In the genomic region with DNA sequence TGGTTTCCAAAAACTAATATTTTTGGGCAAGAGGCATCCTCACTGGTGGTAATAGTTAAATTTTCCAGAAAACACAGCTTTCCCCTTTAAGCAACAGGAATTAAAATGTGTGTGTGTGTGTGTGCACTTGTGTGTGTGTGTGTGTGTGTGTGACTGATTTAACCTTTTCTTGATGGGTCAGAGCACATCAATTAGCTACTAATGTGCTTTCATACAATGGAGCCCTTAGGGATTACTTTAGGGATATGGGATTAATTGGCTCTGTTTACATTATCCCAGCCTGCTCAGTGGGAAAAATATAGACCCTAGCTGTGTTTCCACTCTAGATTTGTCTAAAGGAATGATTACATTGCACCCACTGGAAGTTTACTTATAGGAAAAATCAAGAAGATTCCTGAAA, we compare ENCODE assay signal across 25 cellular contexts. TPM values are rescaled to one million over a fixed set of nuclear protein-coding genes. Genes with fewer than 3 reads are reported as not detected.
"Had no signal": no experiment of that assay in that cellular context is flagged by ENCODE, and none has a peak within 500 bp of the region (broad histone marks: within the 10 kb centered on the region; RNA-seq: fewer than 3 reads in every experiment).

No MANE protein-coding gene starts in this region.

- ATAC-seq: activated CD4-positive, alpha-beta T cell treated with anti-CD3 and anti-CD28 coated beads for 36 hours; activated T-cell treated with anti-CD3 and anti-CD28 coated beads, Interleukin-2, amount 50 U/mL, for 72 hours had no signal

- DNase-seq: activated CD4-positive, alpha-beta memory T cell treated with anti-CD3 and anti-CD28 coated beads, Interleukin-2, amount 10 ng/mL, durations not matched to agents 7 days and 5 days; activated CD4-positive, alpha-beta T cell treated with anti-CD3 and anti-CD28 coated beads for 36 hours; activated CD4-positive, alpha-beta T cell treated with anti-CD3 and anti-CD28 coated beads, Interleukin-2, amount 50 U/mL, for 1 hour; activated gamma-delta T cell treated with Interleukin-2 at 50 U/mL for 16 hours; activated naive CD4-positive, alpha-beta T cell treated with anti-CD3 and anti-CD28 coated beads, Interleukin-2, amount 10 ng/mL, durations not matched to agents 7 days and 5 days; activated naive CD8-positive, alpha-beta T cell treated with anti-CD3 and anti-CD28 coated beads, Interleukin-2, amount 10 ng/mL, durations not matched to agents 7 days and 5 days; activated T-cell treated with anti-CD3 and anti-CD28 coated beads for 4 hours; activated T-cell treated with anti-CD3 and anti-CD28 coated beads, Interleukin-2, amount 50 U/mL, for 72 hours; adrenal gland; anterior cingulate cortex; KG1; NCI-H1092; NCI-H1694 treated with DMSO at 0.1 percent for 48 hours; NCI-H2029 treated with DMSO at 0.1 percent for 48 hours; NCI-H510A treated with DMSO at 0.1 percent for 48 hours; NCI-H774; NK-92 treated with Interleukin-12 subunit alpha and Interleukin-12 subunit beta, amount 100 ng/mL, for 24 hours; SHP77 treated with DMSO at 0.1 percent for 48 hours; T-helper 2 cell; T1000 had no signal

- H3K4me3 ChIP-seq: adrenal gland had no signal

- H3K27ac ChIP-seq: adrenal gland, VCaP had no signal

- H3K27me3 ChIP-seq: adrenal gland had no signal

- H3K36me3 ChIP-seq: adrenal gland had no signal

- H3K9me3 ChIP-seq: adrenal gland had no signal

- H3K4me1 ChIP-seq: adrenal gland had no signal

RNA-seq across cellular contexts. Expression of a gene that starts 6.5 kb away (rescaled TPM):
- total RNA-seq: activated CD4-positive, alpha-beta memory T cell treated with anti-CD3 and anti-CD28 coated beads, Interleukin-2, amount 10 ng/mL, durations not matched to agents 7 days and 5 days; activated CD4-positive, alpha-beta T cell treated with anti-CD3 and anti-CD28 coated beads for 36 hours; activated CD8-positive, alpha-beta memory T cell treated with anti-CD3 and anti-CD28 coated beads for 36 hours; activated naive CD8-positive, alpha-beta T cell treated with anti-CD3 and anti-CD28 coated beads, Interleukin-2, amount 10 ng/mL, durations not matched to agents 7 days and 5 days; activated T-cell treated with anti-CD3 and anti-CD28 coated beads, Interleukin-2, amount 50 U/mL, for 72 hours; activated T-helper 2 cell treated with anti-CD3 and anti-CD28 coated beads, Interferon-gamma antibody, Interleukin-2, Interleukin-4, amounts not matched to agents 10 μg/mL and 5 μg/mL and 100 μg/mL, durations not matched to agents 14 hours and 24 hours and 36 hours; MCF 10A had no signal
- polyA plus RNA-seq: IgD-negative memory B cell had no signal
